Comparison of ENCODE assay signal across 7 cellular contexts in the genomic region with DNA sequence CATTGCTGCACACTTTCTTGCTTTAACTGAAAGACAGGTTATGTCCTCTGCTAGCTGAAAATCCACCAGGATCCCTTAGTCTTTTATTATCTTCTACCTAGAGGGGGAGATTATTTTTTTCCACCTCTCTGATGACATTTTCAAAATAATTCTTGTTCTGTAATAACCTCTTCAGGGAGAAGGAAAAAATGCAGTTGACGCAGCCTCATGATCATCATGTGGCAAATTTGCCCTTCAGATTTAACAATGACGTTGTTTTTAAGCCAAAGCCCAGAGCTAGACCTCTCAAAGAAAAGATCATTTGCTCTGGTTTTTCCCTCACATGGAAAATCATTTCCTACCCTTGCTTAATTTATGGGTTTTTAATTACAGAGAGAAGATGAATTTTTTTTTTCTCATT.
"Had no signal": no experiment of that assay in that cellular context is flagged by ENCODE, and none has a peak within 500 bp of the region (broad histone marks: within the 10 kb centered on the region; RNA-seq: fewer than 3 reads in every experiment).

No MANE protein-coding gene starts in this region.

- FAIRE-seq: H1, H54, HTR-8/SVneo had no signal

- H3K9me3 Mint-ChIP-seq: GM23338, H9 had no signal

- H3K4me3 ChIP-seq: GM23338 had no signal

- H3K4me3 Mint-ChIP-seq: GM23338, H9 had no signal

- H3K27ac Mint-ChIP-seq: GM23338, H9 had no signal

- DNase-seq: H9, HCEC 1CT, IMR-90 had no signal

- ATAC-seq: GM23338 had no signal
